15 cellular contexts compared by ENCODE assay signal in genomic region chr6:46293641-46294316, GRCh38.
A peak's percentile ranks its signal among the peaks of the same experiment; 100 is the strongest.
DNase-seq lines count a peak whose midpoint lies in the region; ATAC-seq and TF ChIP-seq lines count a peak whose summit lies in the region.
"Had no signal": no experiment of that assay in that cellular context is flagged by ENCODE, and none has a peak within 500 bp of the region (broad histone marks: within the 10 kb centered on the region; RNA-seq: fewer than 3 reads in every experiment).

No MANE protein-coding gene starts in this region.

- DNase-seq in NCI-H345 (lab: John Stamatoyannopoulos, UW) = no peak
- DNase-seq in left lobe of liver (ENCODE audit: low spot score) = no peak
- no peak for DNase-seq in RWPE1 (ENCODE audit: low spot score)
- DNase-seq: activated CD4-positive, alpha-beta T cell treated with anti-CD3 and anti-CD28 coated beads, Interleukin-2, amount 50 U/mL, for 48 hours; Caco-2; islet precursor cell; NCI-H1105; spleen; T-helper 1 cell had no signal

- no peaks in the 10 kb centered on the region for H3K36me3 Mint-ChIP-seq in stimulated activated memory B cell treated with anti-CD40 and anti-IgM and Interleukin-4, amounts not matched to agents 10 μg/mL and 1 μg/mL and 100 μg/mL, for 72 hours
- H3K36me3 Mint-ChIP-seq: activated naive CD8-positive, alpha-beta T cell had no signal

- CTCF ChIA-PET in RWPE1 (lab: Yijun Ruan, JAX) = interaction anchor here (0.6 kb wide), 2 partner anchors 24 to 337 kb away, joined by 3 to 4 read pairs; no protein-coding TSS in a partner anchor

- no peak for TF ChIP-seq CTCF in RWPE1 (conservative IDR thresholded peaks at IDR 0.05; ENCODE audit: low read depth)

- POLR2A ChIA-PET in RWPE1 (lab: Yijun Ruan, JAX; ENCODE audit: low non-redundant PET) = no interaction called here

- H3K27ac ChIP-seq in RWPE1 = no peak overlapping the region
- H3K27ac ChIP-seq: spleen had no signal

- H3K9me3 Mint-ChIP-seq in stimulated activated memory B cell treated with anti-CD40 and anti-IgM and Interleukin-4, amounts not matched to agents 10 μg/mL and 1 μg/mL and 100 μg/mL, for 72 hours = no peaks in the 10 kb centered on the region
- H3K9me3 Mint-ChIP-seq: neural crest cell had no signal

- H3K27ac Mint-ChIP-seq in stimulated activated memory B cell treated with anti-CD40 and anti-IgM and Interleukin-4, amounts not matched to agents 10 μg/mL and 1 μg/mL and 100 μg/mL, for 72 hours = no peak overlapping the region
- H3K27ac Mint-ChIP-seq: activated naive CD8-positive, alpha-beta T cell had no signal

- ATAC-seq in GM19025 (IDR thresholded peaks at IDR 0.05; ENCODE audit: low read depth, unreplicated experiment) (peak; percentile 74), GM21717 (IDR thresholded peaks at IDR 0.05; ENCODE audit: unreplicated experiment) (peak; percentile 95), HG03108 (IDR thresholded peaks at IDR 0.05; ENCODE audit: unreplicated experiment) (peak; percentile 88), left lobe of liver (no peak)
- ATAC-seq in stimulated activated memory B cell treated with anti-CD40 and anti-IgM and Interleukin-4, amounts not matched to agents 10 μg/mL and 1 μg/mL and 100 μg/mL, for 72 hours = peak; percentile 57

- H3K27me3 Mint-ChIP-seq in stimulated activated memory B cell treated with anti-CD40 and anti-IgM and Interleukin-4, amounts not matched to agents 10 μg/mL and 1 μg/mL and 100 μg/mL, for 72 hours = peaks cover 31% of the 10 kb centered on the region

- H3K4me1 Mint-ChIP-seq in stimulated activated memory B cell treated with anti-CD40 and anti-IgM and Interleukin-4, amounts not matched to agents 10 μg/mL and 1 μg/mL and 100 μg/mL, for 72 hours = peaks cover 21% of the 10 kb centered on the region
- H3K4me1 Mint-ChIP-seq: neural crest cell had no signal

- H3K4me3 Mint-ChIP-seq in stimulated activated memory B cell treated with anti-CD40 and anti-IgM and Interleukin-4, amounts not matched to agents 10 μg/mL and 1 μg/mL and 100 μg/mL, for 72 hours = no peak overlapping the region
- H3K4me3 Mint-ChIP-seq: activated naive CD8-positive, alpha-beta T cell; neural crest cell had no signal
